ENCODE assay signal across 8 cellular contexts in the genomic region with DNA sequence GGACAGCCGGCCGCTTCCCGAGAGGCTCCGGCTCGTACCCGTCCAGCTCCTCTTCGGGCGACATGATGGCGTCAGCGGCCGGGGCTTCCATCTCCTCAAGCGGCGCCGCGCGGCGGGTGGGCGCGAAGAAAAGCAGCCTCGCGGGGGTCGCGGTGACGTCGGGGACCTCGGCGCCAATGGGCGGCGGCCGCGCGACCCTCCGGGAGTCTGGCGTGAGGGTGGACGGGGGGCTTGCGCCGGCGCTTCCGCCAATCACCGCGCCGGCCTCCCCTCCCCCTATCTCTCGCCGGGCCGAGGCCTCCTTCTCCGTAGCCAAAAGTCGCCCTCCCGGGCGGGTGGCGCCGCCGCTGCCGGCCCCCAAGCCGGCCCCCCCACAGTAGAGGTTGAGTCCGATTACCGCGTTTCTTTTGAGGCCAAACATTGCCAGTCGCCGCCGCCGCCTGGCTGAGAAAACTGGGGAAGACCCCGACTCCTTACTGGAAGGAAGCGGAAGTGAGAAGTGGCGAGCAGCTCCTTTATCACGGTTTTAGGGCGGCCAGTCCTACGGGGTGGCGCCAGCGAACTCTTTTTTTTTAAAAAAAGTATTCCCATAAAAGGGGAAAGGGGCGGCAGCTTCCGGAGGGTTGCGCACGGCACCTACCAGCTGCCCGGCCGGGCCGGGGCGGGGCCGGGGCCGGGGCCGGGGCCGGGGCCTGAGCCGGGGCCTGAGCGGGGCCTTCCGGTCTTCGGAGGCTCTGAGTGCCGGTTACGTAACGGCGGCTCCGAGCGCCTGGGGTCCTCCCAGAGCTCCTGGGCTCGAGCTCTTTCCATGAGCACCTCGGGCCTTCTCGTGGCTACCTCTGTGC. TPM values are rescaled to one million over a fixed set of nuclear protein-coding genes. Genes with fewer than 3 reads are reported as not detected.
DNase-seq lines count a peak whose midpoint lies in the region; ATAC-seq and TF ChIP-seq lines count a peak whose summit lies in the region.

Gene MCL1, minus strand, starts transcription at position 501 of the 845 bp plus-strand sequence. Its CDS starts 80 bp downstream, at position 421.

- H3K9me3 Mint-ChIP-seq in Calu3 (ENCODE audit: low read depth, unreplicated experiment) (no peaks in the 10 kb centered on the region), endothelial cell (ENCODE audit: unreplicated experiment) (no peaks in the 10 kb centered on the region)

- H3K36me3 ChIP-seq in HUES64 (ENCODE audit: insufficient read depth, low read length) (peaks cover 45% of the 10 kb centered on the region), OCI-LY3 (replicated peaks; ENCODE audit: low read depth, low read length) (peaks cover 47% of the 10 kb centered on the region)

- BruUV-seq in Calu3 (replicated peaks; lab: Mats Ljungman, UMichigan), result no TSS peak

- peak within 1 kb of the TSS; percentile 94 for H3K4me2 ChIP-seq in OCI-LY3 (ENCODE audit: low read length)

- CTCF ChIA-PET in Calu3 (lab: Charles Lee), result interaction anchor here (0.6 to 2.3 kb wide), 14 partner anchors 11 to 506 kb away, joined by 3 to 22 read pairs (median 4); partner anchors contain the start of genes ENSA and GOLPH3L

- no peaks in the 10 kb centered on the region for H3K27me3 ChIP-seq in HUES64 (ENCODE audit: insufficient read depth, low read length)
- no peaks in the 10 kb centered on the region for H3K27me3 ChIP-seq in OCI-LY3 (ENCODE audit: low read depth, low read length)

- H3K36me3 Mint-ChIP-seq in Calu3 (ENCODE audit: insufficient read depth, unreplicated experiment) (peaks cover 65% of the 10 kb centered on the region), endothelial cell (ENCODE audit: low read depth, unreplicated experiment) (peaks cover 41% of the 10 kb centered on the region)

- peak within 1 kb of the TSS; percentile 99 for H3K27ac Mint-ChIP-seq in Calu3 (ENCODE audit: unreplicated experiment)
- H3K27ac Mint-ChIP-seq in endothelial cell (ENCODE audit: unreplicated experiment), result peak within 1 kb of the TSS; percentile 99

- under 1% methylated on average over 94 of the region's 94 CpGs for WGBS in HUES64

- no peaks in the 10 kb centered on the region for H3K9me3 ChIP-seq in HUES64 (ENCODE audit: insufficient read depth, low read depth, low read length)
- no peaks in the 10 kb centered on the region for H3K9me3 ChIP-seq in OCI-LY3 (ENCODE audit: insufficient read depth, low read length)

- TF ChIP-seq CTCF in Calu3 (IDR thresholded peaks at IDR 0.05; ENCODE audit: unreplicated experiment), result no peak
- no peak for TF ChIP-seq CTCF in OCI-LY3 (IDR thresholded peaks at IDR 0.05; ENCODE audit: low read depth, low read length)
- no peak for TF ChIP-seq CTCF in endothelial cell (IDR thresholded peaks at IDR 0.05; ENCODE audit: unreplicated experiment)

- H3K27ac ChIP-seq in HUES64 (ENCODE audit: low read depth, low read length) (peak within 1 kb of the TSS; percentile 100), OCI-LY3 (ENCODE audit: low read length) (peak within 1 kb of the TSS; percentile 89)

- intact Hi-C loops in Calu3 (cut with micrococcal nuclease; ENCODE audit: unreplicated experiment), result loop anchor here (5.0 kb wide), 1 partner anchor 88 kb away; no protein-coding TSS in a partner anchor

- H3K79me2 ChIP-seq in OCI-LY3 (ENCODE audit: low read length), result peaks cover 60% of the 10 kb centered on the region

- ATAC-seq in GM21423 (IDR thresholded peaks at IDR 0.05; ENCODE audit: unreplicated experiment), result peak; percentile 87

- peak within 1 kb of the TSS; percentile 99 for H3K4me3 ChIP-seq in HUES64 (ENCODE audit: low read length)
- peak within 1 kb of the TSS; percentile 81 for H3K4me3 ChIP-seq in OCI-LY3 (ENCODE audit: low read length)

- H4K20me1 ChIP-seq in OCI-LY3 (ENCODE audit: insufficient read depth, low read length), result peaks cover 49% of the 10 kb centered on the region

- H3K9ac ChIP-seq in HUES64 (ENCODE audit: low read depth, low read length) (peak within 1 kb of the TSS; percentile 99), OCI-LY3 (ENCODE audit: low read length) (peak within 1 kb of the TSS; percentile 99)

- H3K4me1 Mint-ChIP-seq in Calu3 (ENCODE audit: low read depth, unreplicated experiment) (peaks cover 30% of the 10 kb centered on the region), endothelial cell (ENCODE audit: unreplicated experiment) (peaks cover 39% of the 10 kb centered on the region)

- H3K4me1 ChIP-seq in HUES64 (ENCODE audit: insufficient read depth, low read length) (peaks cover 22% of the 10 kb centered on the region), OCI-LY3 (ENCODE audit: low read length) (peaks cover 31% of the 10 kb centered on the region)

- no peaks in the 10 kb centered on the region for H3K27me3 Mint-ChIP-seq in Calu3 (ENCODE audit: unreplicated experiment)
- H3K27me3 Mint-ChIP-seq in endothelial cell (ENCODE audit: unreplicated experiment), result peaks cover 22% of the 10 kb centered on the region

- H3K4me3 Mint-ChIP-seq in Calu3 (ENCODE audit: low read depth, unreplicated experiment), result peak within 1 kb of the TSS; percentile 99
- peak within 1 kb of the TSS; percentile 100 for H3K4me3 Mint-ChIP-seq in endothelial cell (ENCODE audit: unreplicated experiment)

- peak within 1 kb of the TSS; percentile 52 for H2AFZ ChIP-seq in OCI-LY3 (ENCODE audit: low read depth, low read length)

- peak; percentile 95 for DNase-seq in Calu3
- DNase-seq in activated CD8-positive, alpha-beta memory T cell treated with anti-CD3 and anti-CD28 coated beads, Interleukin-2, amount 50 U/mL, for 48 hours, result peak; percentile 89
- DNase-seq in endothelial cell (ENCODE audit: low spot score), result peak; percentile 86
- DNase-seq in midbrain (lab: John Stamatoyannopoulos, UW), result peak; percentile 93
- DNase-seq in stimulated activated CD8-positive, alpha-beta memory T cell treated with anti-CD3 and anti-CD28 coated beads, Interleukin-15, amount 100 ng/mL, for 48 hours (ENCODE audit: low read depth in 2 of 2), result peak; percentile 85 to 87

RNA-seq across cellular contexts. Expression of gene MCL1, which starts in this region (rescaled TPM):
- total RNA-seq in Calu3 (2022), result 261 and 262 TPM in 2 replicates
- 126 TPM for polyA plus RNA-seq in HUES64 (2013, experiment 1 of 2)
- 126 TPM for polyA plus RNA-seq in HUES64 (2013, experiment 2 of 2)
- 193 TPM for total RNA-seq in endothelial cell (ENCODE audit: unreplicated experiment)

Comparison
In these comparisons a context has a peak if more than half of its experiments do, and no peak if none do; other contexts are left out.
1. Peak in every context shown above with its lines: DNase-seq, ATAC-seq, H3K4me3 ChIP-seq and H3K27ac ChIP-seq.